ENCODE assay signal across 12 cellular contexts in genomic region chr2:168469281-168469988, GRCh38. TPM values are rescaled to one million over a fixed set of nuclear protein-coding genes. Genes with fewer than 3 reads are reported as not detected.
A peak's percentile ranks its signal among the peaks of the same experiment; 100 is the strongest.
DNase-seq lines count a peak whose midpoint lies in the region; ATAC-seq and TF ChIP-seq lines count a peak whose summit lies in the region.
"Had no signal": no experiment of that assay in that cellular context is flagged by ENCODE, and none has a peak within 500 bp of the region (broad histone marks: within the 10 kb centered on the region; RNA-seq: fewer than 3 reads in every experiment).

No MANE protein-coding gene starts in this region.

- ATAC-seq in GM21423 (IDR thresholded peaks at IDR 0.05; ENCODE audit: unreplicated experiment), result peak; percentile 72
- ATAC-seq in HG03442 (IDR thresholded peaks at IDR 0.05; ENCODE audit: unreplicated experiment), result peak; percentile 64

- H3K27me3 ChIP-seq in A673 (replicated peaks; ENCODE audit: insufficient read depth, low read depth, low read length, poor library complexity), result no peaks in the 10 kb centered on the region

- CTCF ChIA-PET in A673 (lab: Charles Lee), result no interaction called here

- DNase-seq in GM12864 (ENCODE audit: low read depth) (no peak), COLO668 (lab: John Stamatoyannopoulos, UW; ENCODE audit: unreplicated experiment) (no peak), islet precursor cell (no peak), A673 (ENCODE audit: low spot score) (no peak), GM19240 (ENCODE audit: insufficient read length, low spot score) (no peak)
- DNase-seq: Calu3, cortex of kidney, T-helper 2 cell had no signal

- no peaks in the 10 kb centered on the region for H3K9me3 ChIP-seq in A673 (ENCODE audit: low read depth, low read length, poor library complexity, severe bottlenecking)

- POLR2A ChIA-PET in A673 (lab: Charles Lee; ENCODE audit: low non-redundant PET), result no interaction called here

- peaks cover 26% of the 10 kb centered on the region for H3K36me3 Mint-ChIP-seq in brain

- H3K27ac ChIP-seq in A673 (ENCODE audit: low read depth, low read length, poor library complexity, severe bottlenecking), result no peak overlapping the region

- peak overlapping the region in 4 of 5 experiments; percentile 3 to 75 (median 18) for H3K27ac Mint-ChIP-seq in brain

- peaks cover 86% of the 10 kb centered on the region for H3K4me1 Mint-ChIP-seq in brain

- H3K9me3 Mint-ChIP-seq in brain, result peaks cover 0 to 5% (median 3%) of the 10 kb centered on the region in 5 experiments

- H3K4me3 ChIP-seq in GM12864 (ENCODE audit: low read depth, low read length), result no peak overlapping the region; the same call in 1 of the 2 replicates
- H3K4me3 ChIP-seq in A673 (ENCODE audit: low read depth, low read length, poor library complexity, severe bottlenecking), result no peak overlapping the region
- H3K4me3 ChIP-seq: K562 had no signal

- no TSS peak for BruUV-seq in A673 (replicated peaks; lab: Mats Ljungman, UMichigan)

- no peaks in the 10 kb centered on the region for H3K36me3 ChIP-seq in A673 (ENCODE audit: insufficient read depth, low read length, poor library complexity, severe bottlenecking)

- no peaks in the 10 kb centered on the region for H3K27me3 Mint-ChIP-seq in brain

- intact Hi-C loops in A673 (cut with micrococcal nuclease; ENCODE audit: unreplicated experiment), result no loop called here

- H3K4me1 ChIP-seq in A673 (ENCODE audit: insufficient read depth, low read length, poor library complexity, severe bottlenecking), result peaks cover 8% of the 10 kb centered on the region

- TF ChIP-seq CTCF in GM12864 (IDR thresholded peaks at IDR 0.05; ENCODE audit: low read depth, low read length, missing control alignments) (peak; percentile 9), brain (conservative IDR thresholded peaks at IDR 0.05) (no peak), A673 (conservative IDR thresholded peaks at IDR 0.05; ENCODE audit: low read depth, low read length) (no peak)

- peak overlapping the region in 1 of 5 experiments; percentile 45 for H3K4me3 Mint-ChIP-seq in brain

RNA-seq across cellular contexts. Expression of gene CERS6, which starts 13.4 kb away (rescaled TPM):
- polyA plus RNA-seq in brain (ENCODE audit: insufficient read depth, low read depth, low replicate concordance), result 23.6 TPM
- total RNA-seq in A673 (2021), result 12.4 and 13.4 TPM in 2 replicates
